ENCODE assay signal across 22 cellular contexts in the genomic region with DNA sequence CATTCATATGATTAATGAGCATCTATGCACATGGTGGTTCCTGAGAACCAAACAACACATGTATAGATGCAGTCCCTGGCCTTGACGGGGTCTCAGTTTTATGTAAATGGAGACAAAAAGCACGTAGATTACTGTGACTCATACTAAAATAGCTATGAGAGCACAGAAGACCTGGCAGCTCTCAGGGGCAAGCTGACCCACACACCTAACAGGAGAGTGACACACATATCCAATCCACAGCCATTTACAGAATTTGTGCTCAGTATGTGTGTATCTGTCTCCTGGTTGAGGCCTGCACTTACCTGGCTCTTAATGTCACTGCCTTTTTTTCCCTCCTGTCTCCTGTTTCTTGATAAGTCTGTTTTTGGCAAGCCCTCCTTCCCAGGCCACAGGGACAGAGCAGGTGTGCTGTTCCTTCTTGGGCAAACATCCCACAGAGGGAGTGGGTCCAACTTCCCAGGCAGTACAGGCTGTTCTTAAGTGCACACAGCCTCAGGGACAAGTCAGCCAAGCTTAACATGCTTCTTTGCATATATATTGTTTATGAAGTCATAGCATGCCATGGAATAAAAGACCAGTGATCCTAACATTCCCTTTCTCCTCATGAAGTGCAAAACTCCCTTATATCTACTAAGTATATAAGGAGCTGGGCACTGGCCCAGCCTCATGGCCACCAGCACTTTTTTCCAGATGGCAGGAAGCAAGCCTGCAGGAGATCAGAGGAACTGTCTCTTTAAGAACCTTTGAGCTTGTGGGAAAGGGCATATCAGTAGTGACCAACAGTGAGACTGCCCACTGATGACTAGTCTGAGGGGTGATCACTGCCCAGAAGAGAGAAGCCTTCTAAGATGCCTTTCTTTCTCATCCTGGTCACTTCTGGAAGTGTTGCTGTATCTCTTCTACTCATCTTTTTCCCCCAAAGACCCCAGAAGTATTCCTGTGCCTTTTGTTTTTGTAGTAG.
DNase-seq lines count a peak whose midpoint lies in the region; ATAC-seq and TF ChIP-seq lines count a peak whose summit lies in the region.
"Had no signal": no experiment of that assay in that cellular context is flagged by ENCODE, and none has a peak within 500 bp of the region (broad histone marks: within the 10 kb centered on the region; RNA-seq: fewer than 3 reads in every experiment).

No MANE protein-coding gene starts in this region.

- WGBS in body of pancreas, 2 donors: 32 to 36% methylated on average over 2 of the region's 2 CpGs
- WGBS in mesendoderm (ENCODE audit: extremely low coverage, insufficient coverage, low lambda C conversion rate): no CpG with 5 or more reads among the region's 2 CpGs

- H3K79me1 ChIP-seq in mesendoderm (ENCODE audit: low read length): no peaks in the 10 kb centered on the region

- H2BK120ac ChIP-seq in mesendoderm (ENCODE audit: low read depth, low read length): no peak overlapping the region

- H3K4me1 ChIP-seq in right atrium auricular region (no peaks in the 10 kb centered on the region), body of pancreas (peaks cover 37% of the 10 kb centered on the region), mesendoderm (ENCODE audit: control insufficient read depth, low read depth, low read length) (no peaks in the 10 kb centered on the region)
- H3K4me1 ChIP-seq: BLaER1, breast epithelium had no signal

- no peaks in the 10 kb centered on the region for H3K27me3 ChIP-seq in right atrium auricular region
- H3K27me3 ChIP-seq in body of pancreas: no peaks in the 10 kb centered on the region
- no peaks in the 10 kb centered on the region for H3K27me3 ChIP-seq in mesendoderm (ENCODE audit: insufficient read depth, low read length, poor library complexity)
- H3K27me3 ChIP-seq: BLaER1, breast epithelium, vagina had no signal

- H2BK5ac ChIP-seq in mesendoderm (ENCODE audit: low read length): peak overlapping the region; percentile 6

- DNase-seq in left ventricle myocardium superior: no peak
- DNase-seq in right atrium auricular region (ENCODE audit: low spot score): no peak
- peak; percentile 88 to 95 (median 94) for DNase-seq in body of pancreas
- DNase-seq in mesendoderm: no peak
- DNase-seq in DMS114 treated with DMSO at 0.1 percent for 48 hours (lab: John Stamatoyannopoulos, UW; ENCODE audit: unreplicated experiment): no peak
- DNase-seq in NCI-H345 (lab: John Stamatoyannopoulos, UW): no peak
- DNase-seq in inferior parietal cortex (ENCODE audit: extremely low spot score): no peak
- no peak for DNase-seq in NCI-H82 (lab: John Stamatoyannopoulos, UW)
- DNase-seq: ACHN; activated CD4-positive, alpha-beta T cell treated with anti-CD3 and anti-CD28 coated beads for 36 hours; activated naive CD4-positive, alpha-beta T cell treated with anti-CD3 and anti-CD28 coated beads for 36 hours; activated T-cell treated with anti-CD3 and anti-CD28 coated beads, Interleukin-2, amount 50 U/mL, for 48 hours; amniotic stem cell; COR-L47; kidney glomerular epithelial cell; NCI-H1417; NCI-H2107; stimulated activated naive B cell treated with anti-CD40 and anti-IgM and Interleukin-4, amounts not matched to agents 10 μg/mL and 1 μg/mL and 100 μg/mL, for 72 hours had no signal

- H3K36me3 ChIP-seq in right atrium auricular region: no peaks in the 10 kb centered on the region
- no peaks in the 10 kb centered on the region for H3K36me3 ChIP-seq in body of pancreas (replicated peaks in 1 of 2; ENCODE audit: insufficient read depth in 1 of 2, low read depth in 2 of 2)
- no peaks in the 10 kb centered on the region for H3K36me3 ChIP-seq in mesendoderm (ENCODE audit: control insufficient read depth, insufficient read depth, low read length)
- H3K36me3 ChIP-seq: BLaER1, breast epithelium, vagina had no signal

- H3K9me3 ChIP-seq in right atrium auricular region (no peaks in the 10 kb centered on the region), body of pancreas (no peaks in the 10 kb centered on the region)
- H3K9me3 ChIP-seq: BLaER1, breast epithelium, vagina had no signal

- peak overlapping the region; percentile 29 for H3K56ac ChIP-seq in mesendoderm (ENCODE audit: low read length)

- intact Hi-C loops in left ventricle myocardium superior (cut with micrococcal nuclease) (no loop called here), body of pancreas (cut with DNase I) (no loop called here)

- H3K4me2 ChIP-seq in mesendoderm (ENCODE audit: low read length): no peak overlapping the region
- H3K4me2 ChIP-seq: BLaER1, smooth muscle cell had no signal

- H2AK5ac ChIP-seq in mesendoderm (ENCODE audit: low read length): no peak overlapping the region

- H3K23ac ChIP-seq in mesendoderm (ENCODE audit: low read length): no peak overlapping the region

- H3K27ac ChIP-seq in right atrium auricular region (no peak overlapping the region), body of pancreas (peak overlapping the region; percentile 78 to 90 (median 85)), mesendoderm (ENCODE audit: low read depth, low read length) (no peak overlapping the region)
- H3K27ac ChIP-seq: BLaER1, vagina had no signal

- no peak overlapping the region for H4K5ac ChIP-seq in mesendoderm (ENCODE audit: low read length)

- ATAC-seq in left ventricle myocardium superior: peak; percentile 83
- peak; percentile 95 for ATAC-seq in body of pancreas
- ATAC-seq: activated CD4-positive, alpha-beta T cell treated with anti-CD3 and anti-CD28 coated beads for 36 hours; stimulated activated naive B cell treated with anti-CD40 and anti-IgM and Interleukin-4, amounts not matched to agents 10 μg/mL and 1 μg/mL and 100 μg/mL, for 72 hours had no signal

- no peak overlapping the region for H3K18ac ChIP-seq in mesendoderm (ENCODE audit: low read length)

- no peak overlapping the region for H3K4ac ChIP-seq in mesendoderm (ENCODE audit: low read depth, low read length)

- TF ChIP-seq POLR2A in body of pancreas (IDR thresholded peaks at IDR 0.05): peak; percentile 20 to 76 (median 71)

- H3K79me2 ChIP-seq in mesendoderm (ENCODE audit: control insufficient read depth, insufficient read depth, low read length): no peaks in the 10 kb centered on the region

- H3K4me3 ChIP-seq in right atrium auricular region: no peak overlapping the region
- H3K4me3 ChIP-seq in body of pancreas: peak overlapping the region; percentile 17 to 22
- no peak overlapping the region for H3K4me3 ChIP-seq in mesendoderm (ENCODE audit: low read length)
- H3K4me3 ChIP-seq: BLaER1, breast epithelium, smooth muscle cell, vagina had no signal

- TF ChIP-seq CTCF in right atrium auricular region (IDR thresholded peaks at IDR 0.05) (no peak), body of pancreas (IDR thresholded peaks at IDR 0.05) (peak in 5 of 7 experiments; percentile 11 to 49 (median 33))

- no peak overlapping the region for H2BK15ac ChIP-seq in mesendoderm (replicated peaks; ENCODE audit: low read depth)

- H4K8ac ChIP-seq in mesendoderm (ENCODE audit: low read depth, low read length): no peak overlapping the region

- H3K9ac ChIP-seq in mesendoderm (ENCODE audit: low read length): no peak overlapping the region
- H3K9ac ChIP-seq: BLaER1 had no signal

Comparison
In these comparisons a context has a peak if more than half of its experiments do, and no peak if none do; other contexts are left out.
1. DNase-seq: peak in body of pancreas (4 of 4); none in left ventricle myocardium superior (single experiment), right atrium auricular region (single experiment), mesendoderm (single experiment), DMS114 treated with DMSO at 0.1 percent for 48 hours (single experiment), NCI-H345 (single experiment), inferior parietal cortex (single experiment) and NCI-H82 (single experiment).
2. H3K27ac ChIP-seq: peak in body of pancreas (4 of 4); none in right atrium auricular region (0 of 2) and mesendoderm (single experiment).
3. H3K4me3 ChIP-seq: peak in body of pancreas (2 of 2); none in right atrium auricular region (0 of 2) and mesendoderm (single experiment).
4. CTCF ChIP-seq: peak in body of pancreas (5 of 7); none in right atrium auricular region (0 of 2).